18 cellular contexts compared by ENCODE assay signal in genomic region chr1:197285526-197286217, GRCh38. TPM values are rescaled to one million over a fixed set of nuclear protein-coding genes. Genes with fewer than 3 reads are reported as not detected.
"Had no signal": no experiment of that assay in that cellular context is flagged by ENCODE, and none has a peak within 500 bp of the region (broad histone marks: within the 10 kb centered on the region; RNA-seq: fewer than 3 reads in every experiment).

No MANE protein-coding gene starts in this region.

- H3K36me3 ChIP-seq: neutrophil, thyroid gland had no signal

- H3K27ac ChIP-seq: neutrophil, thyroid gland had no signal

- H3K4me3 ChIP-seq: mucosa of descending colon, thyroid gland had no signal

- H3K9me3 ChIP-seq: mucosa of descending colon, neutrophil, thyroid gland had no signal

- DNase-seq: activated CD4-positive, CD25-positive, alpha-beta regulatory T cell treated with anti-CD3 and anti-CD28 coated beads, Interleukin-2, amount 50 U/mL, for 72 hours; activated naive CD4-positive, alpha-beta T cell treated with anti-CD3 and anti-CD28 coated beads, Interleukin-2, amount 50 U/mL, for 16 hours; amniotic stem cell; cerebellar nuclear complex; effector memory CD8-positive, alpha-beta T cell; glutamatergic neuron; immature natural killer cell; left cardiac atrium; mucosa of descending colon; naive thymus-derived CD8-positive, alpha-beta T cell; posterior cingulate gyrus; right cardiac atrium; small intestine; thyroid gland had no signal

- H3K4me1 ChIP-seq: thyroid gland had no signal

- H3K27me3 ChIP-seq: neutrophil, thyroid gland had no signal

RNA-seq across cellular contexts. Expression of gene CRB1, which starts 17.6 kb away (rescaled TPM):
- total RNA-seq: activated T-helper 1 cell treated with anti-CD3 and anti-CD28 coated beads, Interleukin-12 subunit alpha, Interleukin-12 subunit beta, Interleukin-2, Interleukin-4 antibody, amounts not matched to agents 30 ng/mL and 10 ng/mL and 1 ng/mL, durations not matched to agents 14 hours and 24 hours and 36 hours; esophagus mucosa; T-helper 2 cell treated with Interferon-gamma antibody and Interleukin-4, amounts not matched to agents 100 ng/mL and 5 ng/mL, for 36 hours had no signal
